Comparison of ENCODE assay signal across 8 cellular contexts in the genomic region with DNA sequence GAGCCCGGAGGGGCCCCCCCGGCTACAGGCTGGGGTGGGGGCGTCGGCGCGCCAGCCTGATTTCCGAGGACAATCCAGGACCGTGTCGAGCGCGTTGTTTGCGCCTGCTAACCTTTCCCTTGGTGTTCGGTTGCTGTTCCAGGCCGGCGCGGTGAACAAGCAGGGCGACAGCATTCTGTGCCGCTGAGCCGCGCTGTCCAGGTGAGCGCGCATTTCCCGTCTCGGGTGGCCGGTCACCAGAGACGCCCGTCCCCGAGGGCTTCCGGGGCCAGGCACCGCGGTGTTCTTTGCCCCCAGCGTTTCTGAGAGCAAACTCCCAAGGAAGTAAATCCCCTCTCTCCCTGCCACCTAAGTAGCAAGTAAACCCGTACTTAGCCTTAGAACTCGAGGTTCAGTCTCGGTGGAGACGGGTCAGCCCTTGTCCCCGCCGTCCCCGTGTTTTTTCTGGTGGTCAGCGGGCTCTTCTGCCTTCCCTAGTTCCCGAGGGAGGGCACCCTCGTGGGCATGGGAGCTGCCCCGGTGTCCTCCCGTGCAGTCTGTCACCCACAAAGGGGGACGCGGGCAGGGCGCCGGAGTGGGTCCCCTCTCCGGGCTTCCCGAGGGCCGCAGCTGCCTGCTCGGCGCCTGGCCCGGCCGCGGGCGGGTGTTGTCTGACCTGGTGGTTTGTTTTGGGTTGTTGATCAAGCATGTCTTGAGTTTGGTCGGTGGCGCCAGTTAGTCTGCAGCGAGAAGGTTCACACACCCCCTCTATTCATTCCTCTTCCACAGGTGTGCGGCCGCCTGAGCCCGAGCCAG. TPM values are rescaled to one million over a fixed set of nuclear protein-coding genes. Genes with fewer than 3 reads are reported as not detected.
DNase-seq lines count a peak whose midpoint lies in the region; ATAC-seq and TF ChIP-seq lines count a peak whose summit lies in the region.

No MANE protein-coding gene starts in this region.

- peak overlapping the region; percentile 89 for H3K27ac Mint-ChIP-seq in osteocyte (ENCODE audit: unreplicated experiment)

- no peak for TF ChIP-seq POLR2A in Peyer's patch (IDR thresholded peaks at IDR 0.05)

- peaks cover 33% of the 10 kb centered on the region for H3K79me2 ChIP-seq in GM23248 (ENCODE audit: insufficient read depth)

- H3K27ac ChIP-seq in A673 (ENCODE audit: low read depth, low read length, poor library complexity, severe bottlenecking): peak overlapping the region; percentile 88
- peak overlapping the region; percentile 92 for H3K27ac ChIP-seq in GM23248
- peak overlapping the region; percentile 67 to 88 (median 83) for H3K27ac ChIP-seq in Peyer's patch

- H3K4me3 ChIP-seq in A673 (ENCODE audit: low read depth, low read length, poor library complexity, severe bottlenecking): peak overlapping the region; percentile 84
- peak overlapping the region; percentile 92 for H3K4me3 ChIP-seq in GM23248
- H3K4me3 ChIP-seq in Peyer's patch: peak overlapping the region; percentile 42 to 70 (median 58)
- peak overlapping the region; percentile 66 to 71 for H3K4me3 ChIP-seq in foreskin fibroblast (ENCODE audit: low read depth in 1 of 2, low read length in 2 of 2)
- H3K4me3 ChIP-seq in HAP-1: no peak overlapping the region

- peaks cover 25% of the 10 kb centered on the region for H3F3A ChIP-seq in GM23248 (ENCODE audit: insufficient read depth)

- peaks cover 36% of the 10 kb centered on the region for H3K4me1 Mint-ChIP-seq in osteocyte (ENCODE audit: unreplicated experiment)

- TF ChIP-seq CTCF in A673 (conservative IDR thresholded peaks at IDR 0.05; ENCODE audit: low read depth, low read length) (no peak), Peyer's patch (IDR thresholded peaks at IDR 0.05) (no peak), foreskin fibroblast (IDR thresholded peaks at IDR 0.05; ENCODE audit: low read depth, low read length) (no peak), osteocyte (IDR thresholded peaks at IDR 0.05) (no peak)

- POLR2A ChIA-PET in A673 (lab: Charles Lee; ENCODE audit: low non-redundant PET): no interaction called here

- H3K36me3 Mint-ChIP-seq in osteocyte (ENCODE audit: unreplicated experiment): peaks cover 12% of the 10 kb centered on the region

- H3K9me2 ChIP-seq in GM23248 (ENCODE audit: insufficient read depth): no peaks in the 10 kb centered on the region

- DNase-seq in A673 (ENCODE audit: low spot score) (no peak), GM23248 (peak; percentile 60), Peyer's patch (peak in 2 of 3 donors; percentile 49 to 68), foreskin fibroblast (peak; percentile 6 to 47), osteocyte (ENCODE audit: extremely low spot score, unreplicated experiment) (peak; percentile 85), HAP-1 (ENCODE audit: low spot score in 2 of 2) (no peak)

- in situ Hi-C loops in GM23248 (cut with MboI): no loop called here
- in situ Hi-C loops in HAP-1 (cut with MboI; ENCODE audit: low sequenced_read_pairs): no loop called here

- no peaks in the 10 kb centered on the region for H3K27me3 Mint-ChIP-seq in osteocyte (ENCODE audit: unreplicated experiment)

- H4K20me1 ChIP-seq in GM23248 (ENCODE audit: insufficient read depth): no peaks in the 10 kb centered on the region

- H3K27me3 ChIP-seq in A673 (replicated peaks; ENCODE audit: insufficient read depth, low read depth, low read length, poor library complexity) (no peaks in the 10 kb centered on the region), GM23248 (replicated peaks; ENCODE audit: insufficient read depth) (no peaks in the 10 kb centered on the region), Peyer's patch (no peaks in the 10 kb centered on the region), HAP-1 (ENCODE audit: low read depth) (peaks cover 17% of the 10 kb centered on the region)

- no peaks in the 10 kb centered on the region for H3K9me3 Mint-ChIP-seq in osteocyte (ENCODE audit: unreplicated experiment)

- H3K4me1 ChIP-seq in A673 (ENCODE audit: insufficient read depth, low read length, poor library complexity, severe bottlenecking) (peaks cover 35% of the 10 kb centered on the region), GM23248 (ENCODE audit: insufficient read depth) (peaks cover 21% of the 10 kb centered on the region), Peyer's patch (no peaks in the 10 kb centered on the region), HAP-1 (no peaks in the 10 kb centered on the region)

- WGBS in GM23248 (ENCODE audit: low coverage in 1 of 2, low lambda C conversion rate in 2 of 2, missing lambda C conversion rate in 2 of 2), 2 experiments: 0 to 1% methylated on average over 51 to 59 of the region's 63 CpGs

- ATAC-seq in GM21737 (IDR thresholded peaks at IDR 0.05; ENCODE audit: unreplicated experiment) (no peak), HG02588 (IDR thresholded peaks at IDR 0.05; ENCODE audit: unreplicated experiment) (no peak)

- H3K4me2 ChIP-seq in GM23248 (ENCODE audit: unreplicated experiment): peak overlapping the region; percentile 99

- H3K9me3 ChIP-seq in A673 (ENCODE audit: low read depth, low read length, poor library complexity, severe bottlenecking) (no peaks in the 10 kb centered on the region), GM23248 (ENCODE audit: low read depth) (no peaks in the 10 kb centered on the region), Peyer's patch (peaks cover 0 to 4% (median 0%) of the 10 kb centered on the region in 4 donors), HAP-1 (no peaks in the 10 kb centered on the region)

- no TSS peak for BruUV-seq in A673 (replicated peaks; lab: Mats Ljungman, UMichigan)

- intact Hi-C loops in A673 (cut with micrococcal nuclease; ENCODE audit: unreplicated experiment): no loop called here

- CTCF ChIA-PET in A673 (lab: Charles Lee): no interaction called here

- peak overlapping the region; percentile 67 for H2AFZ ChIP-seq in GM23248

- H3K4me3 Mint-ChIP-seq in osteocyte (ENCODE audit: unreplicated experiment): peak overlapping the region; percentile 93

- peak overlapping the region; percentile 98 for H3K9ac ChIP-seq in GM23248

- peaks cover 18% of the 10 kb centered on the region for H3K36me3 ChIP-seq in A673 (ENCODE audit: insufficient read depth, low read length, poor library complexity, severe bottlenecking)
- no peaks in the 10 kb centered on the region for H3K36me3 ChIP-seq in GM23248 (ENCODE audit: low read depth)
- no peaks in the 10 kb centered on the region for H3K36me3 ChIP-seq in Peyer's patch
- H3K36me3 ChIP-seq in HAP-1 (replicated peaks): no peaks in the 10 kb centered on the region

RNA-seq across cellular contexts. Expression of a gene that starts 1.5 kb away (rescaled TPM):
- total RNA-seq in A673 (2021): 29.3 and 30.5 TPM in 2 replicates
- total RNA-seq in GM23248 (2014; rRNA removed; shearing (Covaris generic)): 34.0 and 41.0 TPM in 2 replicates
- polyA plus RNA-seq in GM23248 (2016; fragmentation: Nextera tagmentation; extraction: Ambion mirVana): 29.1 and 35.7 TPM in 2 replicates
- total RNA-seq in Peyer's patch: 10 to 100 TPM in 1 of 4 donors, 1 to 10 TPM in 3; 2.8 to 12.3 (median 8.4) TPM
- total RNA-seq in osteocyte: 42.5 and 46.8 TPM in 2 replicates

Comparison
In these comparisons a context has a peak if more than half of its experiments do, and no peak if none do; other contexts are left out.
1. DNase-seq: peak in GM23248 (single experiment), Peyer's patch (2 of 3), foreskin fibroblast (2 of 2) and osteocyte (single experiment); none in A673 (single experiment) and HAP-1 (0 of 2).
2. Peak in every context shown above with its lines, with median percentiles within 50 percentile points of each other: H3K27ac ChIP-seq.